In genomic region chr3:36918050-36918449, GRCh38 we compare ENCODE assay signal across 10 cellular contexts. TPM values are rescaled to one million over a fixed set of nuclear protein-coding genes. Genes with fewer than 3 reads are reported as not detected.
DNase-seq lines count a peak whose midpoint lies in the region; ATAC-seq and TF ChIP-seq lines count a peak whose summit lies in the region.
"Had no signal": no experiment of that assay in that cellular context is flagged by ENCODE, and none has a peak within 500 bp of the region (broad histone marks: within the 10 kb centered on the region; RNA-seq: fewer than 3 reads in every experiment).

No MANE protein-coding gene starts in this region.

- peaks cover 28% of the 10 kb centered on the region for H3K4me1 ChIP-seq in KMS-11 (ENCODE audit: low read depth, poor library complexity, severe bottlenecking)
- H3K4me1 ChIP-seq: parathyroid adenoma had no signal

- no peaks in the 10 kb centered on the region for H4K20me1 ChIP-seq in KMS-11 (ENCODE audit: insufficient read depth)

- H3K79me2 ChIP-seq in KMS-11 (ENCODE audit: insufficient read depth, low read depth): no peaks in the 10 kb centered on the region
- H3K79me2 ChIP-seq: parathyroid adenoma had no signal

- H3K4me3 ChIP-seq in KMS-11 (IDR thresholded peaks at IDR 0.05; ENCODE audit: insufficient read depth, low read depth, low read length): no peak overlapping the region

- no peaks in the 10 kb centered on the region for H3K27me3 ChIP-seq in KMS-11 (ENCODE audit: insufficient read depth, low read depth)

- H3K4me2 ChIP-seq in KMS-11: peak overlapping the region; percentile 50

- DNase-seq in left colon (no peak), kidney glomerular epithelial cell (lab: John Stamatoyannopoulos, UW) (no peak), NCI-H2107 (lab: John Stamatoyannopoulos, UW) (no peak), GM03348 (ENCODE audit: low spot score) (no peak), cerebellar cortex (ENCODE audit: low spot score) (no peak)
- DNase-seq: NCI-H526 treated with DMSO at 0.1 percent for 48 hours had no signal

- intact Hi-C loops in left colon (cut with DNase I, micrococcal nuclease): no loop called here

- no peak overlapping the region for H2AFZ ChIP-seq in KMS-11 (ENCODE audit: low read depth)
- H2AFZ ChIP-seq: parathyroid adenoma had no signal

- no peak overlapping the region for H3K9ac ChIP-seq in KMS-11
- H3K9ac ChIP-seq: parathyroid adenoma had no signal

- H3K27ac ChIP-seq in KMS-11: no peak overlapping the region
- H3K27ac ChIP-seq: parathyroid adenoma had no signal

- no peaks in the 10 kb centered on the region for H3K36me3 ChIP-seq in KMS-11 (ENCODE audit: insufficient read depth)

- no peak for TF ChIP-seq CTCF in KMS-11 (conservative IDR thresholded peaks at IDR 0.05; ENCODE audit: low read depth, low read length)

- peak; percentile 94 for ATAC-seq in GM18870 (IDR thresholded peaks at IDR 0.05; ENCODE audit: unreplicated experiment)
- peak; percentile 89 for ATAC-seq in HG02571 (IDR thresholded peaks at IDR 0.05; ENCODE audit: unreplicated experiment)
- ATAC-seq in left colon: peak; percentile 43

RNA-seq across cellular contexts. Expression of gene TRANK1, which starts 26.8 kb away (rescaled TPM):
- 100 to 1,000 TPM in 1 of 2 donors, 10 to 100 TPM in 1; 54.0 to 144 TPM for total RNA-seq in left colon

Comparison
In these comparisons a context has a peak if more than half of its experiments do, and no peak if none do; other contexts are left out.
1. ATAC-seq: peak in every context shown above with its lines; median percentile 94 in GM18870; 89 in HG02571; 43 in left colon.